Comparison of ENCODE assay signal across 10 cellular contexts in the genomic region with DNA sequence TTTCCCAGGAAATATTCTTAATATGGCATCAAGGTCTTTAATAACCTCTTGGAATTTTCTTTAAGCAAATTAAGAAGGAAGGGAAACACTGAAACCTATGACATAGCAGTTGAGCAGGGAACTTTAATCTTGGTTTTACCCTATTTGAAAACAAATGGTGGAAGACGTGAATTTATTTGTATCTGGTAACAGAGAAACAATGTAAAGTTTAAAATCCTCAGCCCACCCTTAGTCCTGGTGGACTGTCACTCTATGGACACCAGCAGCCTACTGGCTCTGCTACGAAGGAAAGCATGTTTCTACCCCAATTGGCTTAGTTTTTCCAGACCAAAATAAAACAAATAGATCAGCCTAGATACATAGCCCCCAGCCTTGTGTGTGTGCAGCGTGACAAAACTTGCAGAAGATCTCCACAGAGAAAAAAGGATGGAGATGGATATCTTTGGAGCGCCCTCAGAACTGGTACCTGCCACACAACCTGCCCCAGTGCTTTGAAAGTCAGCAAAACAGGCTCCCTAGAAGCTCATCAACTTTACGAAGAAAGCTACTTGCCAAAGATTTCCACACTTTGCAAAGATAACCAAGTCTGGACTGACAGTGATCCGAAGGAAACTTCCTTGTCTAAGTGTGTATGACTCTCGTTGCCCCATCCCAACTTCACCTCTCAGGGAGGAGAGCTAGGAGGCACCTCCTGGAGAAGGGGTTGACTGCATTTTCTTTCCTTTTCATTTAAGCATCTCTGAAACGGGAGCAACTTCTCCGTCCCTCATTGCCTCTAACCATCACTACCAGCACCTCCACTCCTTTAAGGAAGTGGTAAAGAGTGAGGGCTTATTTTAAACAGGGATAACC. TPM values are rescaled to one million over a fixed set of nuclear protein-coding genes. Genes with fewer than 3 reads are reported as not detected.
DNase-seq lines count a peak whose midpoint lies in the region; ATAC-seq and TF ChIP-seq lines count a peak whose summit lies in the region.
"Had no signal": no experiment of that assay in that cellular context is flagged by ENCODE, and none has a peak within 500 bp of the region (broad histone marks: within the 10 kb centered on the region; RNA-seq: fewer than 3 reads in every experiment).

No MANE protein-coding gene starts in this region.

- no peak for ATAC-seq in IMR-90 (ENCODE audit: low read depth)

- no peak for TF ChIP-seq RAD21 in IMR-90 (IDR thresholded peaks at IDR 0.05; ENCODE audit: low read length)

- H3K18ac ChIP-seq in IMR-90 (ENCODE audit: low read depth, low read length), result peak overlapping the region; percentile 0; the same call in 1 of the 2 replicates

- peak; percentile 8; the same call in 1 of the 2 replicates for TF ChIP-seq POLR2A in IMR-90 (IDR thresholded peaks at IDR 0.05; ENCODE audit: low read depth, low read length)

- 0% methylated on average over 1 of the region's 9 CpGs; no CpG with 5 or more reads in 1 of the 2 experiments for WGBS in IMR-90 (ENCODE audit: extremely low coverage in 2 of 2, insufficient read length in 1 of 2), 2 experiments

- no peak overlapping the region for H2BK5ac ChIP-seq in IMR-90 (ENCODE audit: low read depth, low read length, poor library complexity, severe bottlenecking)

- H4K8ac ChIP-seq in IMR-90 (ENCODE audit: low read depth in 2 of 2, low read length in 2 of 2), result peak overlapping the region; percentile 41 to 69

- POLR2A ChIA-PET in IMR-90 (lab: Charles Lee; ENCODE audit: unreplicated experiment), result interaction anchor here (0.6 kb wide), 1 partner anchor 201 kb away, joined by 4 read pairs; no protein-coding TSS in a partner anchor

- H3K36me3 ChIP-seq in IMR-90 (ENCODE audit: control insufficient read depth, insufficient read depth, low read length) (no peaks in the 10 kb centered on the region; the same call in 1 of the 2 replicates), subcutaneous abdominal adipose tissue (ENCODE audit: control insufficient read depth in 5 of 5, insufficient read depth in 5 of 5, low read length in 5 of 5) (peaks cover 0 to 4% (median 0%) of the 10 kb centered on the region in 5 donors)

- BruUV-seq in IMR-90 (replicated peaks; lab: Mats Ljungman, UMichigan), result no TSS peak

- H2BK120ac ChIP-seq in IMR-90 (ENCODE audit: low read depth, low read length), result peak overlapping the region; percentile 48; the same call in 1 of the 2 replicates

- H3K23ac ChIP-seq in IMR-90 (ENCODE audit: low read depth, low read length), result peak overlapping the region; percentile 73

- H4K20me1 ChIP-seq in IMR-90 (ENCODE audit: insufficient read depth, low read length), result peaks cover 19% of the 10 kb centered on the region; the same call in 1 of the 2 replicates

- no peak overlapping the region for H2AFZ ChIP-seq in IMR-90 (replicated peaks; ENCODE audit: low read length, poor library complexity)

- H3K27ac ChIP-seq in IMR-90 (ENCODE audit: insufficient read depth, low read length) (peak overlapping the region; percentile 55; the same call in 1 of the 2 replicates), layer of hippocampus (ENCODE audit: low read depth, low read length) (peak overlapping the region; percentile 97), subcutaneous abdominal adipose tissue (ENCODE audit: low read depth, low read length) (peak overlapping the region; percentile 98)

- H3K4me1 ChIP-seq in IMR-90 (ENCODE audit: control insufficient read depth, insufficient read depth, low read length) (peaks cover 28% of the 10 kb centered on the region), subcutaneous abdominal adipose tissue (ENCODE audit: control insufficient read depth in 5 of 5, insufficient read depth in 5 of 5, low read length in 5 of 5) (peaks cover 11 to 72% (median 65%) of the 10 kb centered on the region in 5 donors)

- peak overlapping the region; percentile 63 for H3K4ac ChIP-seq in IMR-90 (ENCODE audit: low read depth, low read length)

- no peaks in the 10 kb centered on the region for H3K9me3 ChIP-seq in IMR-90 (ENCODE audit: control insufficient read depth, insufficient read depth, low read length)
- no peaks in the 10 kb centered on the region for H3K9me3 ChIP-seq in subcutaneous abdominal adipose tissue (ENCODE audit: control insufficient read depth in 5 of 5, low read length in 5 of 5)

- H3K56ac ChIP-seq in IMR-90 (ENCODE audit: extremely low read depth, insufficient read depth, low read length), result peak overlapping the region; percentile 24; the same call in 1 of the 2 replicates

- no peak overlapping the region for H2AK9ac ChIP-seq in IMR-90 (replicated peaks; ENCODE audit: low read depth, low read length, poor library complexity)

- H3K9me1 ChIP-seq in IMR-90 (ENCODE audit: insufficient read depth, low read length), result no peaks in the 10 kb centered on the region

- no peak for TF ChIP-seq CTCF in IMR-90 (conservative IDR thresholded peaks at IDR 0.05; ENCODE audit: low read depth, low read length)

- CTCF ChIA-PET in IMR-90 (lab: Yijun Ruan, JAX), result no interaction called here

- in situ Hi-C loops in IMR-90 (cut with MboI; ENCODE audit: low sequenced_read_pairs), result loop anchor here (10.0 to 25.0 kb wide), 3 partner anchors 178 to 1800 kb away; a partner anchor contains a TSS

- H4K5ac ChIP-seq in IMR-90 (ENCODE audit: low read depth, low read length), result peak overlapping the region; percentile 23; the same call in 1 of the 2 replicates

- dilution Hi-C loops in IMR-90 (cut with HindIII; ENCODE audit: low sequenced_read_pairs, unreplicated experiment), result no loop called here

- H2BK20ac ChIP-seq in IMR-90 (ENCODE audit: low read depth, low read length), result peak overlapping the region; percentile 65

- H2BK15ac ChIP-seq in IMR-90 (ENCODE audit: low read depth, low read length), result peak overlapping the region; percentile 61; the same call in 2 of the 3 replicates

- peak overlapping the region; percentile 61 for H4K91ac ChIP-seq in IMR-90 (ENCODE audit: insufficient read depth, low read depth, low read length)

- no peak for DNase-seq in IMR-90
- peak; percentile 79 for DNase-seq in amniotic epithelial cell (ENCODE audit: low read depth)
- DNase-seq in activated naive CD4-positive, alpha-beta T cell treated with anti-CD3 and anti-CD28 coated beads, Interleukin-2, amount 50 U/mL, for 16 hours, result no peak
- no peak for DNase-seq in midbrain (lab: John Stamatoyannopoulos, UW)
- no peak for DNase-seq in activated CD4-positive, alpha-beta T cell treated with anti-CD3 and anti-CD28 coated beads, Interleukin-2, amount 50 U/mL, for 4 hours
- DNase-seq: activated CD4-positive, CD25-positive, alpha-beta regulatory T cell treated with anti-CD3 and anti-CD28 coated beads, Interleukin-2, amount 50 U/mL, for 72 hours; effector memory CD4-positive, alpha-beta T cell; NCI-H2107 had no signal

- peaks cover 19 to 60% of the 10 kb centered on the region in 2 experiments for H3K79me1 ChIP-seq in IMR-90 (ENCODE audit: low read depth in 1 of 2, low read length in 2 of 2)

- peak overlapping the region; percentile 77 for H3K14ac ChIP-seq in IMR-90 (replicated peaks; ENCODE audit: low read depth, low read length)

- H2AK5ac ChIP-seq in IMR-90 (ENCODE audit: low read depth, low read length), result peak overlapping the region; percentile 57

- intact Hi-C loops in IMR-90 (cut with micrococcal nuclease), result loop anchor here (1.0 to 10.0 kb wide), 8 partner anchors 110 to 806 kb away; no protein-coding TSS in a partner anchor

- H3K4me2 ChIP-seq in IMR-90 (ENCODE audit: low read depth, low read length), result peak overlapping the region; percentile 91

- H3K9ac ChIP-seq in IMR-90 (ENCODE audit: low read depth, low read length) (peak overlapping the region; percentile 46), subcutaneous abdominal adipose tissue (ENCODE audit: low read length in 5 of 5) (peak overlapping the region; percentile 51 to 97 (median 95))

- H3K4me3 ChIP-seq in IMR-90 (ENCODE audit: insufficient read depth, low read depth, low read length) (no peak overlapping the region), subcutaneous abdominal adipose tissue (ENCODE audit: low read depth in 1 of 5, low read length in 5 of 5) (peak overlapping the region; percentile 78 to 94 (median 92))

- H3K27me3 ChIP-seq in IMR-90 (ENCODE audit: control insufficient read depth, insufficient read depth, low read length), result no peaks in the 10 kb centered on the region
- H3K27me3 ChIP-seq in layer of hippocampus (ENCODE audit: control insufficient read depth, insufficient read depth, low read length), result no peaks in the 10 kb centered on the region
- no peaks in the 10 kb centered on the region for H3K27me3 ChIP-seq in subcutaneous abdominal adipose tissue (ENCODE audit: control insufficient read depth in 5 of 5, insufficient read depth in 4 of 5, low read length in 5 of 5)

TF ChIP-seq in IMR-90, 13 proteins besides CTCF, POLR2A, EP300 and RAD21 (continues in another document):
- no peak for TF ChIP-seq MAZ (IDR thresholded peaks at IDR 0.05; ENCODE audit: borderline replicate concordance, low read depth, low read length)
- no peak for TF ChIP-seq BHLHE40 (IDR thresholded peaks at IDR 0.05; ENCODE audit: low read depth, low read length)
- TF ChIP-seq SMC3 (IDR thresholded peaks at IDR 0.05; ENCODE audit: low read depth, low read length), result no peak
- TF ChIP-seq MAFK (IDR thresholded peaks at IDR 0.05; ENCODE audit: low read depth, low read length), result no peak
- TF ChIP-seq FOS (IDR thresholded peaks at IDR 0.05; ENCODE audit: low read depth, low read length), result no peak
- no peak for TF ChIP-seq MXI1 (IDR thresholded peaks at IDR 0.05; ENCODE audit: borderline replicate concordance, low read depth, low read length)
- no peak for TF ChIP-seq CHD1 (IDR thresholded peaks at IDR 0.05; ENCODE audit: low read depth, low read length)
- TF ChIP-seq, protein P1, sequence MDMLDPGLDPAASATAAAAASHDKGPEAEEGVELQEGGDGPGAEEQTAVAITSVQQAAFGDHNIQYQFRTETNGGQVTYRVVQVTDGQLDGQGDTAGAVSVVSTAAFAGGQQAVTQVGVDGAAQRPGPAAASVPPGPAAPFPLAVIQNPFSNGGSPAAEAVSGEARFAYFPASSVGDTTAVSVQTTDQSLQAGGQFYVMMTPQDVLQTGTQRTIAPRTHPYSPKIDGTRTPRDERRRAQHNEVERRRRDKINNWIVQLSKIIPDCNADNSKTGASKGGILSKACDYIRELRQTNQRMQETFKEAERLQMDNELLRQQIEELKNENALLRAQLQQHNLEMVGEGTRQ (IDR thresholded peaks at IDR 0.05; ENCODE audit: low read depth, low read length), result no peak
- no peak for TF ChIP-seq RCOR1 (IDR thresholded peaks at IDR 0.05; ENCODE audit: insufficient replicate concordance, low read length)
- TF ChIP-seq CEBPB (IDR thresholded peaks at IDR 0.05; ENCODE audit: low read depth, low read length), result no peak

RNA-seq across cellular contexts. Expression of a gene that starts 7.3 kb away (rescaled TPM):
- 50.9 and 52.5 TPM in 2 replicates for total RNA-seq in IMR-90 (2012; rRNA removed)
- polyA plus RNA-seq in IMR-90 (2012; rRNA removed), result 22.4 and 23.8 TPM in 2 replicates
- 9.9 and 12.5 TPM in 2 replicates for polyA plus RNA-seq in IMR-90 (2012; cell fraction: cytosol; rRNA removed)
- 12.0 and 32.4 TPM in 2 replicates for polyA plus RNA-seq in IMR-90 (2012; cell fraction: nucleus; rRNA removed; ENCODE audit: low replicate concordance)
